In genomic region chr3:39982665-39983357, GRCh38 we compare ENCODE assay signal across 20 cellular contexts.
"Had no signal": no experiment of that assay in that cellular context is flagged by ENCODE, and none has a peak within 500 bp of the region (broad histone marks: within the 10 kb centered on the region; RNA-seq: fewer than 3 reads in every experiment).

No MANE protein-coding gene starts in this region.

- H3K27me3 ChIP-seq: SJSA1 had no signal

- H3K27ac Mint-ChIP-seq: activated B cell treated with CpG ODN at 0.5 μM for 24 hours; activated CD4-positive, alpha-beta memory T cell treated with anti-CD3 and anti-CD28 coated beads, Interleukin-2, amount 10 ng/mL, durations not matched to agents 7 days and 5 days; activated CD4-positive, alpha-beta T cell treated with anti-CD3 and anti-CD28 coated beads, Interleukin-2, amount 10 ng/mL, durations not matched to agents 24 days and 14 days; T-helper 2 cell treated with Interferon-gamma antibody and Interleukin-4, amounts not matched to agents 5 μg/mL and 100 μg/mL, for 36 hours had no signal

- H3K9me3 Mint-ChIP-seq: activated CD4-positive, alpha-beta memory T cell treated with anti-CD3 and anti-CD28 coated beads, Interleukin-2, amount 10 ng/mL, durations not matched to agents 7 days and 5 days; activated CD4-positive, alpha-beta T cell treated with anti-CD3 and anti-CD28 coated beads, Interleukin-2, amount 10 ng/mL, durations not matched to agents 24 days and 14 days; T-helper 2 cell treated with Interferon-gamma antibody and Interleukin-4, amounts not matched to agents 5 μg/mL and 100 μg/mL, for 36 hours had no signal

- H3K9me3 ChIP-seq: SJSA1 had no signal

- H3K4me3 Mint-ChIP-seq: activated B cell treated with CpG ODN at 0.5 μM for 24 hours; activated CD4-positive, alpha-beta memory T cell treated with anti-CD3 and anti-CD28 coated beads, Interleukin-2, amount 10 ng/mL, durations not matched to agents 7 days and 5 days; activated CD4-positive, alpha-beta T cell treated with anti-CD3 and anti-CD28 coated beads, Interleukin-2, amount 10 ng/mL, durations not matched to agents 24 days and 14 days; T-helper 2 cell treated with Interferon-gamma antibody and Interleukin-4, amounts not matched to agents 5 μg/mL and 100 μg/mL, for 36 hours had no signal

- H3K4me3 ChIP-seq: SJSA1 had no signal

- H3K4me1 Mint-ChIP-seq: activated B cell treated with CpG ODN at 0.5 μM for 24 hours; activated CD4-positive, alpha-beta memory T cell treated with anti-CD3 and anti-CD28 coated beads, Interleukin-2, amount 10 ng/mL, durations not matched to agents 7 days and 5 days; activated CD4-positive, alpha-beta T cell treated with anti-CD3 and anti-CD28 coated beads, Interleukin-2, amount 10 ng/mL, durations not matched to agents 24 days and 14 days had no signal

- ATAC-seq: SK-N-SH treated with all-trans-retinoic acid at 6 μM for 48 hours had no signal

- DNase-seq: activated B cell treated with CpG ODN at 0.5 μM for 24 hours; activated CD4-positive, alpha-beta memory T cell treated with anti-CD3 and anti-CD28 coated beads, Interleukin-2, amount 10 ng/mL, durations not matched to agents 7 days and 5 days; activated CD4-positive, alpha-beta T cell treated with anti-CD3 and anti-CD28 coated beads for 1 hour; activated CD4-positive, alpha-beta T cell treated with anti-CD3 and anti-CD28 coated beads, Interleukin-2, amount 10 ng/mL, durations not matched to agents 24 days and 14 days; activated CD8-positive, alpha-beta memory T cell treated with anti-CD3 and anti-CD28 coated beads, Interleukin-2, amount 50 U/mL, for 4 hours; activated naive CD4-positive, alpha-beta T cell treated with anti-CD3 and anti-CD28 coated beads, Interleukin-2, amount 50 U/mL, for 16 hours; aorta; central memory CD4-positive, alpha-beta T cell; MM.1S; NCI-H1105; NCI-H1436; NCI-H1694 treated with DMSO at 0.1 percent for 48 hours; NCI-H2081; NCI-H446; NCI-H524; SHP77; SW 1271 had no signal

- H3K27ac ChIP-seq: SJSA1 had no signal

- H3K27me3 Mint-ChIP-seq: activated B cell treated with CpG ODN at 0.5 μM for 24 hours; activated CD4-positive, alpha-beta memory T cell treated with anti-CD3 and anti-CD28 coated beads, Interleukin-2, amount 10 ng/mL, durations not matched to agents 7 days and 5 days; activated CD4-positive, alpha-beta T cell treated with anti-CD3 and anti-CD28 coated beads, Interleukin-2, amount 10 ng/mL, durations not matched to agents 24 days and 14 days had no signal

- H3K36me3 ChIP-seq: SJSA1 had no signal

- H3K4me1 ChIP-seq: SJSA1 had no signal
